In the genomic region with DNA sequence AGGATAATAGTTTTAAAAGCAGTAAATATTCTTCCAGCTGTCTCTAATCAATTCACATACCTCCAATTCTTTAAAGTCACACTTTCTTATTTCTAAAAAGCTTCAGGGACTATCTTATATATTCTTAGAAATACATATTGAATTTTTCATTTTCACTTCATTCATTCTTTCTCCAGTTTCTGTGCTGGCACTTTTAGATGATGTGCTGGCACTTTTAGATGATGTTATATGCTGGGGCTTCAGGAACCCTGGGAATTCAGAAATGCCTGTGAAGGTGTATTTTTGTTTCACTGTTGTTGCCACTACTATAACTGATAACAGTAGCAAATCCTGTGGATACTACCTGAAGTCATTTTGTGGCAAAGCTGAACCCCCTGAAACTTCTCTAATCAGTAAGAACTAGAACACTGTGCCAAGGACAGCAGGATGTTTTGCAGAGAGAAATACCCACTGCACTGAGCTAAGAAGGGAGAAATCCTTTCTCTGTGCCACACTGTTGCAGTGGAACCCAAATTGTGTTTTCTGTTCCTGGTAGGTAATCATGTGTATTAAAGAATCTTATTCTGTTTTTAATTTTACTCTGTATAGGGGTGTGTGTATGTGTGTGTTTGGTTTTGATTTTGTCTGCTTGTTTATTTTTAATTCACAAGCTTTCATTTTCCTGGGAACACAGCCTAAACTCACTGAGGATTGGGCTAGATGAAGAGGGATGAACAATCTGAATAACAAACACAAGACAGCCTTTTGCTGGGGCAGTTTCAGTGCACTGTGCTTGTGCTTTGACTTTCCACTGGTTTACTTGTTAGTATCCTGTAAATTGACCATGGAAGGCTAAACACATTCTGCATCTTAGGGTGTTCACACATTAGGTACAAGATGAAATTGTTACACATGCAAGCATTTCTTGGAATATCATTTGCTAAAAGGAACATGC, we compare ENCODE assay signal across 23 cellular contexts.
"Had no signal": no experiment of that assay in that cellular context is flagged by ENCODE, and none has a peak within 500 bp of the region (broad histone marks: within the 10 kb centered on the region; RNA-seq: fewer than 3 reads in every experiment).

No MANE protein-coding gene starts in this region.

- DNase-seq: activated CD4-positive, alpha-beta T cell treated with anti-CD3 and anti-CD28 coated beads for 36 hours; activated CD8-positive, alpha-beta memory T cell treated with anti-CD3 and anti-CD28 coated beads, Interleukin-2, amount 50 U/mL, for 4 hours; activated CD8-positive, alpha-beta T cell treated with anti-CD3 and anti-CD28 coated beads for 36 hours; activated T-cell treated with anti-CD3 and anti-CD28 coated beads, Interleukin-2, amount 50 U/mL, for 72 hours; aorta; central memory CD4-positive, alpha-beta T cell; KG1; NCI-H1092; NCI-H1417; NCI-H1930; NCI-H2171; NCI-H2227 treated with DMSO at 0.1 percent for 48 hours; NCI-H446 treated with DMSO at 0.1 percent for 48 hours; NCI-H524 treated with DMSO at 0.1 percent for 48 hours; NCI-H774; PC-3; SHP77 treated with DMSO at 0.1 percent for 48 hours; T-cell; T-helper 2 cell; T1000 had no signal

- ATAC-seq: activated CD4-positive, alpha-beta T cell treated with anti-CD3 and anti-CD28 coated beads for 36 hours; activated CD8-positive, alpha-beta T cell treated with anti-CD3 and anti-CD28 coated beads for 36 hours; activated T-cell treated with anti-CD3 and anti-CD28 coated beads, Interleukin-2, amount 50 U/mL, for 72 hours; PC-3; T-cell had no signal

- H3K27ac ChIP-seq: breast epithelium had no signal

- H3K4me3 ChIP-seq: breast epithelium had no signal

- H3K9me3 ChIP-seq: breast epithelium had no signal

- FAIRE-seq: RCC 7860, TTC549 had no signal

- H3K36me3 ChIP-seq: breast epithelium had no signal

- H3K27me3 ChIP-seq: breast epithelium had no signal

- H3K4me1 ChIP-seq: breast epithelium had no signal
